Comparison of ENCODE assay signal across 16 cellular contexts in the genomic region with DNA sequence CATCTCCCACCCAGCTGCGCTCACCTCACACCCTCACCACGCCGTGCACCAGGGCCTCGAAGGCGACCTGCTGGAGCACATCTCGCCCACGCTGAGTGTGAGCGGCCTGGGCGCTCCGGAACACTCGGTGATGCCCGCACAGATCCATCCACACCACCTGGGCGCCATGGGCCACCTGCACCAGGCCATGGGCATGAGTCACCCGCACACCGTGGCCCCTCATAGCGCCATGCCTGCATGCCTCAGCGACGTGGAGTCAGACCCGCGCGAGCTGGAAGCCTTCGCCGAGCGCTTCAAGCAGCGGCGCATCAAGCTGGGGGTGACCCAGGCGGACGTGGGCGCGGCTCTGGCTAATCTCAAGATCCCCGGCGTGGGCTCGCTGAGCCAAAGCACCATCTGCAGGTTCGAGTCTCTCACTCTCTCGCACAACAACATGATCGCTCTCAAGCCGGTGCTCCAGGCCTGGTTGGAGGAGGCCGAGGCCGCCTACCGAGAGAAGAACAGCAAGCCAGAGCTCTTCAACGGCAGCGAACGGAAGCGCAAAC. TPM values are rescaled to one million over a fixed set of nuclear protein-coding genes. Genes with fewer than 3 reads are reported as not detected.
DNase-seq lines count a peak whose midpoint lies in the region; ATAC-seq and TF ChIP-seq lines count a peak whose summit lies in the region.
"Had no signal": no experiment of that assay in that cellular context is flagged by ENCODE, and none has a peak within 500 bp of the region (broad histone marks: within the 10 kb centered on the region; RNA-seq: fewer than 3 reads in every experiment).

No MANE protein-coding gene starts in this region.

- H3F3A ChIP-seq in GM23338 (replicated peaks; ENCODE audit: low read depth): peaks cover 35% of the 10 kb centered on the region; the same call in 1 of the 2 replicates

- H3K9me3 Mint-ChIP-seq in GM23338 (peaks cover 9% of the 10 kb centered on the region; the same call in 2 of the 3 replicates), endodermal cell (no peaks in the 10 kb centered on the region), nephron progenitor cell (peaks cover 4% of the 10 kb centered on the region)
- H3K9me3 Mint-ChIP-seq: activated T-helper 2 cell treated with anti-CD3 and anti-CD28 coated beads, Interferon-gamma antibody, Interleukin-2, Interleukin-4, amounts not matched to agents 10 μg/mL and 5 μg/mL and 100 μg/mL, durations not matched to agents 14 hours and 24 hours and 36 hours had no signal

- no peak for TF ChIP-seq CTCF in AG10803 (conservative IDR thresholded peaks at IDR 0.05; ENCODE audit: low read length)
- no peak for TF ChIP-seq CTCF in GM23338 (conservative IDR thresholded peaks at IDR 0.05; ENCODE audit: low read depth in 2 of 2)
- no peak for TF ChIP-seq CTCF in endodermal cell (conservative IDR thresholded peaks at IDR 0.05)
- TF ChIP-seq CTCF in nephron progenitor cell (IDR thresholded peaks at IDR 0.05): no peak

- no peak for ATAC-seq in GM23338
- no peak for ATAC-seq in GM19455 (IDR thresholded peaks at IDR 0.05; ENCODE audit: unreplicated experiment)
- no peak for ATAC-seq in HG03139 (IDR thresholded peaks at IDR 0.05; ENCODE audit: unreplicated experiment)
- no peak for ATAC-seq in GM21737 (IDR thresholded peaks at IDR 0.05; ENCODE audit: unreplicated experiment)

- H3K9ac ChIP-seq in endodermal cell (ENCODE audit: extremely low read depth, low read length, poor library complexity, severe bottlenecking) (no peak overlapping the region), Karpas-422 (ENCODE audit: low read length) (no peak overlapping the region)

- H3K4me1 ChIP-seq in GM23338 (ENCODE audit: insufficient read depth) (peaks cover 45% of the 10 kb centered on the region), endodermal cell (ENCODE audit: control insufficient read depth, insufficient read depth, low read length) (peaks cover 7% of the 10 kb centered on the region), Karpas-422 (ENCODE audit: low read length) (no peaks in the 10 kb centered on the region)
- H3K4me1 ChIP-seq: BE2C had no signal

- WGBS in endodermal cell (ENCODE audit: insufficient coverage in 1 of 2, insufficient read length in 1 of 2), 2 experiments: 3 to 7% methylated on average over 29 to 44 of the region's 44 CpGs

- H3K4me2 ChIP-seq in GM23338: peak overlapping the region; percentile 86
- H3K4me2 ChIP-seq in Karpas-422 (ENCODE audit: low read depth, low read length, poor library complexity, severe bottlenecking): no peak overlapping the region

- peaks cover 100% of the 10 kb centered on the region for H3K27me3 ChIP-seq in GM23338 (ENCODE audit: insufficient read depth)
- H3K27me3 ChIP-seq in endodermal cell (ENCODE audit: control insufficient read depth, insufficient read depth, low read length, poor library complexity, severe bottlenecking): peaks cover 100% of the 10 kb centered on the region
- no peaks in the 10 kb centered on the region for H3K27me3 ChIP-seq in Karpas-422 (ENCODE audit: low read length)

- H3K4me3 Mint-ChIP-seq in GM23338 (peak overlapping the region; percentile 80), endodermal cell (peak overlapping the region; percentile 59), nephron progenitor cell (peak overlapping the region; percentile 78)

- H3K9me2 ChIP-seq in GM23338 (ENCODE audit: insufficient read depth) (no peaks in the 10 kb centered on the region), Karpas-422 (replicated peaks; ENCODE audit: insufficient read depth, low read length) (no peaks in the 10 kb centered on the region)

- H3K4me3 ChIP-seq in AG10803 (ENCODE audit: low read length): peak overlapping the region; percentile 37
- H3K4me3 ChIP-seq in GM23338: peak overlapping the region; percentile 73
- H3K4me3 ChIP-seq in endodermal cell (ENCODE audit: low read length): no peak overlapping the region
- H3K4me3 ChIP-seq in Karpas-422 (ENCODE audit: low read length): no peak overlapping the region

- H3K27me3 Mint-ChIP-seq in GM23338 (ENCODE audit: insufficient read depth, low read depth, poor library complexity) (peaks cover 100% of the 10 kb centered on the region), endodermal cell (ENCODE audit: insufficient read depth) (peaks cover 100% of the 10 kb centered on the region), nephron progenitor cell (ENCODE audit: low read depth, poor library complexity) (peaks cover 100% of the 10 kb centered on the region)

- DNase-seq in AG10803 (ENCODE audit: low read depth) (no peak), GM23338 (ENCODE audit: low spot score) (peak; percentile 52), endodermal cell (peak; percentile 54), nephron progenitor cell (no peak), Karpas-422 (no peak)
- DNase-seq: BE2C, kidney, NCI-H446 treated with DMSO at 0.1 percent for 48 hours, SHP77 treated with DMSO at 0.1 percent for 48 hours had no signal

- H3K27ac ChIP-seq in GM23338 (ENCODE audit: low read depth) (no peak overlapping the region), endodermal cell (ENCODE audit: low read depth, low read length) (no peak overlapping the region), Karpas-422 (ENCODE audit: low read length) (no peak overlapping the region)
- H3K27ac ChIP-seq: pancreas, tibial nerve had no signal

- H2AFZ ChIP-seq in GM23338: no peak overlapping the region
- no peak overlapping the region for H2AFZ ChIP-seq in Karpas-422 (ENCODE audit: low read length)

- H3K4me1 Mint-ChIP-seq in GM23338: peaks cover 55% of the 10 kb centered on the region
- peaks cover 25% of the 10 kb centered on the region for H3K4me1 Mint-ChIP-seq in endodermal cell
- peaks cover 39% of the 10 kb centered on the region for H3K4me1 Mint-ChIP-seq in nephron progenitor cell

- H3K36me3 ChIP-seq in GM23338 (ENCODE audit: insufficient read depth): no peaks in the 10 kb centered on the region
- H3K36me3 ChIP-seq in endodermal cell (ENCODE audit: control insufficient read depth, insufficient read depth, low read length): no peaks in the 10 kb centered on the region
- H3K36me3 ChIP-seq in Karpas-422 (ENCODE audit: insufficient read depth, low read length): no peaks in the 10 kb centered on the region
- H3K36me3 ChIP-seq: BE2C, pancreas, tibial nerve had no signal

- H3K79me2 ChIP-seq in GM23338 (replicated peaks; ENCODE audit: insufficient read depth): no peaks in the 10 kb centered on the region
- no peaks in the 10 kb centered on the region for H3K79me2 ChIP-seq in Karpas-422 (ENCODE audit: low read length)

- H4K20me1 ChIP-seq in GM23338 (replicated peaks; ENCODE audit: insufficient read depth) (peaks cover 59% of the 10 kb centered on the region), Karpas-422 (ENCODE audit: insufficient read depth, low read depth, low read length) (no peaks in the 10 kb centered on the region)

- H3K27ac Mint-ChIP-seq in GM23338 (no peak overlapping the region), endodermal cell (no peak overlapping the region), nephron progenitor cell (no peak overlapping the region)
- H3K27ac Mint-ChIP-seq: activated T-helper 2 cell treated with anti-CD3 and anti-CD28 coated beads, Interferon-gamma antibody, Interleukin-2, Interleukin-4, amounts not matched to agents 10 μg/mL and 5 μg/mL and 100 μg/mL, durations not matched to agents 14 hours and 24 hours and 36 hours had no signal

- H3K36me3 Mint-ChIP-seq in GM23338 (ENCODE audit: low read depth): no peaks in the 10 kb centered on the region
- no peaks in the 10 kb centered on the region for H3K36me3 Mint-ChIP-seq in endodermal cell (ENCODE audit: low read depth)
- H3K36me3 Mint-ChIP-seq in nephron progenitor cell (ENCODE audit: low read depth): no peaks in the 10 kb centered on the region

- no peaks in the 10 kb centered on the region for H3K9me3 ChIP-seq in endodermal cell (ENCODE audit: control insufficient read depth, low read length)
- no peaks in the 10 kb centered on the region for H3K9me3 ChIP-seq in Karpas-422 (ENCODE audit: low read length)
- H3K9me3 ChIP-seq: BE2C, pancreas, tibial nerve had no signal

TF ChIP-seq in GM23338, 12 proteins besides CTCF, POLR2A, EP300 and RAD21:
- TF ChIP-seq EZH2phosphoT487 (IDR thresholded peaks at IDR 0.05; ENCODE audit: unreplicated experiment) (peak; percentile 34), EZH2 (IDR thresholded peaks at IDR 0.05; ENCODE audit: low read depth, unreplicated experiment) (no peak)

RNA-seq across cellular contexts. Expression of a gene that starts 1.1 kb away (rescaled TPM):
- 0.49 TPM in 1 of 2 replicates, not detected in the other for total RNA-seq in GM23338 (2014; rRNA removed; shearing (Covaris generic))
- polyA plus RNA-seq in GM23338 (2016; fragmentation: Nextera tagmentation; extraction: Ambion mirVana): 0.09 TPM in 1 of 2 replicates, not detected in the other
- under 1 TPM; 0.27 to 0.46 TPM for total RNA-seq in endodermal cell
- polyA plus RNA-seq in endodermal cell (2013, experiment 1 of 2): 0.21 TPM
- 0.21 TPM for polyA plus RNA-seq in endodermal cell (2013, experiment 2 of 2)
- not detected in 2 replicates for total RNA-seq in Karpas-422 (2014; rRNA removed; shearing (Covaris generic); ENCODE audit: low replicate concordance)
- total RNA-seq: epithelial cell of proximal tubule, pancreas had no signal
- polyA plus RNA-seq: pancreas had no signal

Comparison
In these comparisons a context has a peak if more than half of its experiments do, and no peak if none do; other contexts are left out.
1. DNase-seq: peak in GM23338 (single experiment) and endodermal cell (single experiment); none in AG10803 (single experiment), nephron progenitor cell (single experiment) and Karpas-422 (single experiment).
2. H3K4me3 ChIP-seq: peak in AG10803 (single experiment) and GM23338 (single experiment); none in endodermal cell (single experiment) and Karpas-422 (single experiment).
3. Peak in every context shown above with its lines, with median percentiles within 50 percentile points of each other: H3K4me3 Mint-ChIP-seq.